ENCODE assay signal across 8 cellular contexts in the genomic region with DNA sequence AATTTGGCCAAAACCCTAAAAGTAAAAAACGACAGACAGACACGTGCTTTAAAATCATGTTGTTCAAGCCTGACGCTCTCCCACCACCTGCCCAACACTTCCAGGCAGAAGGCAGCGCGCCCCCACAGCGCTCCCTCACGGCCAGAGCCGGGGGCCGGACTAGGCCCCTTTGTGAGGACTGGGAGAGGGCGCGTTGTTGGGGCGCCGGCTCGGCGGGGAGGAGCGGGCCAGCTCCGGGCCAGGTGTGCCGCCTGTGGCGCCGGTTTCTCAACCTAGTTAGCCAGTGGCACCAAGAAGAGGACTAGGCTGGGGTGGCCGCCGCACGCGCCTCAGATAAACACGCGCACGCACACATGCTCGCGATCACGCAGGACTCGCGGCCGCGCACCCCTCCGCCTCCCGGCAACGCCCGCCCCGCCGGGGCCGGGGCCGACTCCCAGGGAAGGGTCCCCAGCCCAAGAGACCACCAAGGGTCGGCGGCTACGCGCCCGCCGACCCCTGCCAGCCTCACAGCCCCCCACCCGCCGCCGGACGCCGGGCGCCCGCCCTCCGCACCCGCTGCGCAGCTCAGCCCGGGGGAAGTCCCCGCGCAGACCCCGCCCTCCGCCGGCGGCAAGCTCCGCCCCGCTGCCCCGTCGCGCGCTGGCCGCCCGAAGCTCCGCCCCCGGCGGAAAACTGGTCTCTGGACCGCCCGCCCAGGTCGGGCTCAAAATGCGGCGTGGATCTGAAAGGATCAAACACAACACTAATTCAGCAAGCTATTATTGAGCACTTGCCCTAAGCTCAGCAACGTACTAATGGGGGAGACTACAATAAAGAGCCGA. TPM values are rescaled to one million over a fixed set of nuclear protein-coding genes. Genes with fewer than 3 reads are reported as not detected.
DNase-seq lines count a peak whose midpoint lies in the region; ATAC-seq and TF ChIP-seq lines count a peak whose summit lies in the region.

Gene IMMP2L (minus strand): TSS at position 584 of the 824 bp plus-strand sequence.

- H3K4me2 ChIP-seq in OCI-LY3 (ENCODE audit: low read length): peak within 1 kb of the TSS; percentile 90

- peak within 1 kb of the TSS; percentile 79 for H3K4me3 ChIP-seq in HUES48 (ENCODE audit: low read depth, low read length)
- H3K4me3 ChIP-seq in OCI-LY3 (ENCODE audit: low read length): peak within 1 kb of the TSS; percentile 88
- H3K4me3 ChIP-seq in epithelial cell of esophagus (ENCODE audit: low read length): peak within 1 kb of the TSS; percentile 66

- H3K27ac ChIP-seq in HUES48 (ENCODE audit: low read depth, low read length) (peak within 1 kb of the TSS; percentile 87), OCI-LY3 (ENCODE audit: low read length) (peak within 1 kb of the TSS; percentile 36)

- H3K79me2 ChIP-seq in OCI-LY3 (ENCODE audit: low read length): peaks cover 16% of the 10 kb centered on the region

- peaks cover 6% of the 10 kb centered on the region; the same call in 1 of the 2 replicates for H3K36me3 ChIP-seq in HUES48 (ENCODE audit: control insufficient read depth, insufficient read depth, low read length)
- peaks cover 10% of the 10 kb centered on the region for H3K36me3 ChIP-seq in OCI-LY3 (replicated peaks; ENCODE audit: low read depth, low read length)

- H4K20me1 ChIP-seq in OCI-LY3 (ENCODE audit: insufficient read depth, low read length): no peaks in the 10 kb centered on the region

- TF ChIP-seq CTCF in OCI-LY3 (IDR thresholded peaks at IDR 0.05; ENCODE audit: low read depth, low read length): peak; percentile 57
- peak; percentile 7 for TF ChIP-seq CTCF in epithelial cell of esophagus (IDR thresholded peaks at IDR 0.05; ENCODE audit: insufficient read depth, low read depth, low read length, missing control alignments)

- H3K9ac ChIP-seq in HUES48 (ENCODE audit: low read depth, low read length): peak within 1 kb of the TSS; percentile 96
- peak within 1 kb of the TSS; percentile 80 for H3K9ac ChIP-seq in OCI-LY3 (ENCODE audit: low read length)

- H3K27me3 ChIP-seq in HUES48 (ENCODE audit: control insufficient read depth, insufficient read depth, low read length) (no peaks in the 10 kb centered on the region), OCI-LY3 (ENCODE audit: low read depth, low read length) (no peaks in the 10 kb centered on the region)

- H3K4me1 ChIP-seq in HUES48 (ENCODE audit: control insufficient read depth, insufficient read depth, low read length) (peaks cover 15% of the 10 kb centered on the region), OCI-LY3 (ENCODE audit: low read length) (peaks cover 13% of the 10 kb centered on the region; the same call in 1 of the 2 replicates)

- H3K9me3 ChIP-seq in HUES48 (ENCODE audit: control insufficient read depth, insufficient read depth, low read length): no peaks in the 10 kb centered on the region
- no peaks in the 10 kb centered on the region for H3K9me3 ChIP-seq in OCI-LY3 (ENCODE audit: insufficient read depth, low read length)

- H2AFZ ChIP-seq in OCI-LY3 (ENCODE audit: low read depth, low read length): peak within 1 kb of the TSS; percentile 91

- ATAC-seq in GM21390 (IDR thresholded peaks at IDR 0.05; ENCODE audit: unreplicated experiment): peak; percentile 82

- DNase-seq in DMS 273 (lab: John Stamatoyannopoulos, UW; ENCODE audit: unreplicated experiment) (peak; percentile 97), activated T-cell treated with anti-CD3 and anti-CD28 coated beads for 24 hours (ENCODE audit: low read depth) (peak; percentile 90), epithelial cell of esophagus (ENCODE audit: low read depth) (peak; percentile 90), mucosa of gallbladder (ENCODE audit: low spot score) (peak; percentile 89)
- DNase-seq in stimulated activated CD8-positive, alpha-beta memory T cell treated with anti-CD3 and anti-CD28 coated beads, Interleukin-4, amount 100 ng/mL, for 1 hour (ENCODE audit: low read depth in 2 of 2, low spot score in 1 of 2): peak; percentile 71 to 79

RNA-seq across cellular contexts. Expression of gene IMMP2L, which starts in this region (rescaled TPM):
- 19.7 TPM for total RNA-seq in mucosa of gallbladder

Comparison
In these comparisons a context has a peak if more than half of its experiments do, and no peak if none do; other contexts are left out.
1. Peak in every context shown above with its lines: DNase-seq, ATAC-seq, H3K4me3 ChIP-seq and H3K27ac ChIP-seq.